19 cellular contexts compared by ENCODE assay signal in genomic region chr10:127887497-127888415, GRCh38. TPM values are rescaled to one million over a fixed set of nuclear protein-coding genes. Genes with fewer than 3 reads are reported as not detected.
DNase-seq lines count a peak whose midpoint lies in the region; ATAC-seq, FAIRE-seq and TF ChIP-seq lines count a peak whose summit lies in the region.
"Had no signal": no experiment of that assay in that cellular context is flagged by ENCODE, and none has a peak within 500 bp of the region (broad histone marks: within the 10 kb centered on the region; RNA-seq: fewer than 3 reads in every experiment).

No MANE protein-coding gene starts in this region.

- H3K36me3 Mint-ChIP-seq in dendritic cell treated with granulocyte-macrophage colony-stimulating factor and Interleukin-4, amounts not matched to agents 40 ng/mL and 50 ng/mL, for 4 days (ENCODE audit: low read depth), result no peaks in the 10 kb centered on the region

- H3K9ac ChIP-seq in SK-N-SH (no peak overlapping the region), mesenchymal stem cell (ENCODE audit: low read length) (no peak overlapping the region)
- H3K9ac ChIP-seq: BLaER1 treated with 17β-estradiol and CSF1 and Interleukin-3, amounts not matched to agents 10 nM and 100 nM had no signal

- H3K79me1 ChIP-seq in mesenchymal stem cell (replicated peaks; ENCODE audit: low read length, poor library complexity, severe bottlenecking), result no peaks in the 10 kb centered on the region

- TF ChIP-seq RAD21 in SK-N-SH (IDR thresholded peaks at IDR 0.05; ENCODE audit: low read length), result no peak

- H3K4ac ChIP-seq in mesenchymal stem cell (ENCODE audit: low read depth in 1 of 2, low read length in 2 of 2), result no peak overlapping the region

- H3K4me3 ChIP-seq in SK-N-SH (ENCODE audit: low read depth in 2 of 2, low read length in 1 of 2) (no peak overlapping the region), mesenchymal stem cell (ENCODE audit: insufficient read depth in 1 of 2, low read depth in 1 of 2, low read length in 2 of 2) (no peak overlapping the region), small intestine (ENCODE audit: low read depth in 1 of 2, low read length in 2 of 2) (peak overlapping the region in 1 of 2 donors; percentile 45), right cardiac atrium (ENCODE audit: low read length) (no peak overlapping the region)
- H3K4me3 ChIP-seq: BLaER1 treated with 17β-estradiol and CSF1 and Interleukin-3, amounts not matched to agents 10 nM and 100 nM had no signal

- H3K14ac ChIP-seq in mesenchymal stem cell (ENCODE audit: low read length in 2 of 2), result no peak overlapping the region

- peak overlapping the region; percentile 81 for H3K27ac Mint-ChIP-seq in dendritic cell treated with granulocyte-macrophage colony-stimulating factor and Interleukin-4, amounts not matched to agents 40 ng/mL and 50 ng/mL, for 4 days

- H2AK5ac ChIP-seq in mesenchymal stem cell (ENCODE audit: low read length, severe bottlenecking), result no peak overlapping the region

- POLR2A ChIA-PET in SK-N-SH (lab: Yijun Ruan, JAX), result no interaction called here

- H4K20me1 ChIP-seq in SK-N-SH (ENCODE audit: insufficient read depth), result no peaks in the 10 kb centered on the region
- H4K20me1 ChIP-seq: BLaER1 treated with 17β-estradiol and CSF1 and Interleukin-3, amounts not matched to agents 10 nM and 100 nM had no signal

- no peak overlapping the region for H4K8ac ChIP-seq in mesenchymal stem cell (ENCODE audit: low read length)

- H3K79me2 ChIP-seq in SK-N-SH (ENCODE audit: insufficient read depth), result no peaks in the 10 kb centered on the region

- no peak overlapping the region for H3K27ac ChIP-seq in SK-N-SH (ENCODE audit: low read depth in 2 of 2, low read length in 1 of 2)
- no peak overlapping the region for H3K27ac ChIP-seq in mesenchymal stem cell (ENCODE audit: low read length, poor library complexity, severe bottlenecking)
- peak overlapping the region; percentile 88 to 93 for H3K27ac ChIP-seq in small intestine (ENCODE audit: low read depth in 1 of 2, low read length in 1 of 2)
- H3K27ac ChIP-seq in right cardiac atrium (ENCODE audit: low read length), result no peak overlapping the region
- H3K27ac ChIP-seq: BLaER1 treated with 17β-estradiol and CSF1 and Interleukin-3, amounts not matched to agents 10 nM and 100 nM had no signal

- no peak for TF ChIP-seq EP300 in SK-N-SH (IDR thresholded peaks at IDR 0.05; ENCODE audit: borderline replicate concordance in 1 of 2, low read depth in 1 of 2, low read length in 1 of 2)

- H3K27me3 Mint-ChIP-seq in dendritic cell treated with granulocyte-macrophage colony-stimulating factor and Interleukin-4, amounts not matched to agents 40 ng/mL and 50 ng/mL, for 4 days, result no peaks in the 10 kb centered on the region

- H3K4me2 ChIP-seq in SK-N-SH (no peak overlapping the region), mesenchymal stem cell (ENCODE audit: low read length, poor library complexity, severe bottlenecking) (no peak overlapping the region)

- peaks cover 80% of the 10 kb centered on the region for H3K4me1 Mint-ChIP-seq in dendritic cell treated with granulocyte-macrophage colony-stimulating factor and Interleukin-4, amounts not matched to agents 40 ng/mL and 50 ng/mL, for 4 days (ENCODE audit: low read depth)

- H3K9me3 Mint-ChIP-seq in dendritic cell treated with granulocyte-macrophage colony-stimulating factor and Interleukin-4, amounts not matched to agents 40 ng/mL and 50 ng/mL, for 4 days, result no peaks in the 10 kb centered on the region

- H4K91ac ChIP-seq in mesenchymal stem cell (ENCODE audit: low read length), result no peak overlapping the region

- no peak for ATAC-seq in SK-N-SH treated with all-trans-retinoic acid at 6 μM for 48 hours
- ATAC-seq in right cardiac atrium, result no peak
- ATAC-seq in GM18861 (IDR thresholded peaks at IDR 0.05; ENCODE audit: unreplicated experiment), result no peak
- ATAC-seq: HCT116, Panc1 had no signal

- H3K36me3 ChIP-seq in SK-N-SH (replicated peaks in 1 of 2; ENCODE audit: control insufficient read depth in 1 of 2, insufficient read depth in 2 of 2, low read length in 1 of 2), result no peaks in the 10 kb centered on the region
- no peaks in the 10 kb centered on the region for H3K36me3 ChIP-seq in mesenchymal stem cell (ENCODE audit: control insufficient read depth in 1 of 2, insufficient read depth in 2 of 2, low read depth in 1 of 2, low read length in 2 of 2)
- peaks cover 0 to 3% of the 10 kb centered on the region in 2 donors for H3K36me3 ChIP-seq in small intestine (ENCODE audit: control insufficient read depth in 2 of 2, insufficient read depth in 2 of 2, low read length in 2 of 2)
- H3K36me3 ChIP-seq: BLaER1 treated with 17β-estradiol and CSF1 and Interleukin-3, amounts not matched to agents 10 nM and 100 nM had no signal

- intact Hi-C loops in dendritic cell treated with granulocyte-macrophage colony-stimulating factor and Interleukin-4, amounts not matched to agents 40 ng/mL and 50 ng/mL, for 4 days (cut with micrococcal nuclease), result no loop called here
- intact Hi-C loops in right cardiac atrium (cut with DNase I), result no loop called here

- 86% methylated on average over 13 of the region's 16 CpGs for WGBS in SK-N-SH (ENCODE audit: low lambda C conversion rate)
- 94% methylated on average over 16 of the region's 16 CpGs for WGBS in mesenchymal stem cell
- WGBS in small intestine, 3 donors, result 30 to 53% (median 41%) methylated on average over 16 of the region's 16 CpGs
- 66% methylated on average over 16 of the region's 16 CpGs for WGBS in right cardiac atrium

- no peak overlapping the region for H3K4me3 Mint-ChIP-seq in dendritic cell treated with granulocyte-macrophage colony-stimulating factor and Interleukin-4, amounts not matched to agents 40 ng/mL and 50 ng/mL, for 4 days

- no peaks in the 10 kb centered on the region for H3K9me2 ChIP-seq in SK-N-SH

- H3K18ac ChIP-seq in mesenchymal stem cell (ENCODE audit: low read depth in 1 of 2, low read length in 2 of 2), result no peak overlapping the region

- H3F3A ChIP-seq in SK-N-SH (replicated peaks; ENCODE audit: insufficient read depth), result no peaks in the 10 kb centered on the region

- FAIRE-seq in small intestine (lab: Jason Lieb, UNC), result no peak
- FAIRE-seq: GM19239, HTR-8/SVneo had no signal

- no peak for TF ChIP-seq CTCF in SK-N-SH (IDR thresholded peaks at IDR 0.05)

- DNase-seq in SK-N-SH (peak; percentile 36), mesenchymal stem cell (no peak), small intestine (no peak), right cardiac atrium (no peak), activated T-cell treated with anti-CD3 and anti-CD28 coated beads for 4 hours (no peak)
- DNase-seq: 8988T, DMS53, NCI-H1092, NCI-H1694, NCI-H748 treated with DMSO at 0.1 percent for 48 hours, Right ventricle myocardium superior had no signal

- H2BK120ac ChIP-seq in mesenchymal stem cell (ENCODE audit: low read depth, low read length), result no peak overlapping the region

- CTCF ChIA-PET in SK-N-SH (lab: Yijun Ruan, JAX), result interaction anchor here (0.7 to 1.8 kb wide), 5 partner anchors 19 to 208 kb away, joined by 3 to 8 read pairs (median 5); partner anchors contain the start of gene PTPRE

- peak overlapping the region; percentile 74 for H2BK15ac ChIP-seq in mesenchymal stem cell (ENCODE audit: low read depth, poor library complexity, severe bottlenecking)

- H2AFZ ChIP-seq in SK-N-SH (ENCODE audit: low read depth) (no peak overlapping the region), mesenchymal stem cell (ENCODE audit: low read depth, low read length) (no peak overlapping the region)

- H2BK12ac ChIP-seq in mesenchymal stem cell (ENCODE audit: low read length in 2 of 2), result no peak overlapping the region

- no peaks in the 10 kb centered on the region; the same call in 1 of the 2 replicates for H3K27me3 ChIP-seq in SK-N-SH (ENCODE audit: insufficient read depth)
- peaks cover 0 to 28% of the 10 kb centered on the region in 2 experiments for H3K27me3 ChIP-seq in mesenchymal stem cell (ENCODE audit: control insufficient read depth in 1 of 2, insufficient read depth in 1 of 2, low read length in 2 of 2)
- H3K27me3 ChIP-seq in small intestine (ENCODE audit: control insufficient read depth in 2 of 2, insufficient read depth in 2 of 2, low read length in 2 of 2), result no peaks in the 10 kb centered on the region
- no peaks in the 10 kb centered on the region for H3K27me3 ChIP-seq in right cardiac atrium (ENCODE audit: control insufficient read depth, insufficient read depth)
- H3K27me3 ChIP-seq: BLaER1 treated with 17β-estradiol and CSF1 and Interleukin-3, amounts not matched to agents 10 nM and 100 nM had no signal

- H3K4me1 ChIP-seq in SK-N-SH (ENCODE audit: control insufficient read depth in 1 of 2, insufficient read depth in 2 of 2, low read depth in 1 of 2, low read length in 1 of 2) (peaks cover 6 to 7% of the 10 kb centered on the region in 2 experiments; a peak in 2 of 4 replicates), mesenchymal stem cell (ENCODE audit: control insufficient read depth, insufficient read depth, low read depth, low read length) (peaks cover 3% of the 10 kb centered on the region), small intestine (ENCODE audit: control insufficient read depth in 2 of 2, insufficient read depth in 1 of 2, low read depth in 1 of 2, low read length in 1 of 2) (peaks cover 6 to 11% of the 10 kb centered on the region in 2 donors), right cardiac atrium (ENCODE audit: control insufficient read depth, insufficient read depth, low read length) (no peaks in the 10 kb centered on the region)

- H2BK5ac ChIP-seq in mesenchymal stem cell (ENCODE audit: low read depth, low read length, poor library complexity, severe bottlenecking), result no peak overlapping the region

- H3K23ac ChIP-seq in mesenchymal stem cell (ENCODE audit: low read length in 2 of 2), result no peak overlapping the region

- no peaks in the 10 kb centered on the region for H3K9me3 ChIP-seq in SK-N-SH
- no peaks in the 10 kb centered on the region for H3K9me3 ChIP-seq in mesenchymal stem cell (ENCODE audit: control insufficient read depth, low read length)
- H3K9me3 ChIP-seq in small intestine (ENCODE audit: control insufficient read depth, low read depth), result no peaks in the 10 kb centered on the region
- no peaks in the 10 kb centered on the region for H3K9me3 ChIP-seq in right cardiac atrium (ENCODE audit: control insufficient read depth, low read length)
- H3K9me3 ChIP-seq: BLaER1 treated with 17β-estradiol and CSF1 and Interleukin-3, amounts not matched to agents 10 nM and 100 nM had no signal

RNA-seq across cellular contexts. Expression of gene CLRN3, which starts 5.0 kb away (rescaled TPM):
- polyA plus RNA-seq in SK-N-SH (2012; rRNA removed) (0.08 and 0.25 TPM in 2 replicates), small intestine (100 to 1,000 TPM in 1 of 3 donors, 10 to 100 TPM in 2; 72.0 to 102 (median 84.5) TPM), right cardiac atrium (not detected)
- polyA plus RNA-seq in SK-N-SH (2012; cell fraction: cytosol; rRNA removed), result 0.13 and 0.28 TPM in 2 replicates
- 0.08 and 0.21 TPM in 2 replicates for polyA plus RNA-seq in SK-N-SH (2012; cell fraction: nucleus; rRNA removed)
- 0.07 TPM for polyA plus RNA-seq in mesenchymal stem cell (2013, experiment 1 of 2)
- 0.05 TPM for polyA plus RNA-seq in mesenchymal stem cell (2013, experiment 2 of 2)
- not detected for total RNA-seq in right cardiac atrium
- total RNA-seq: Right ventricle myocardium superior had no signal

RNA-seq across cellular contexts. Expression of gene PTPRE, which starts 19.1 kb away (rescaled TPM):
- polyA plus RNA-seq in SK-N-SH (2012; rRNA removed), result 6.2 and 11.8 TPM in 2 replicates
- polyA plus RNA-seq in SK-N-SH (2012; cell fraction: cytosol; rRNA removed), result 8.9 and 9.4 TPM in 2 replicates
- 19.9 and 21.3 TPM in 2 replicates for polyA plus RNA-seq in SK-N-SH (2012; cell fraction: nucleus; rRNA removed)
- 20.4 TPM for polyA plus RNA-seq in mesenchymal stem cell (2013, experiment 1 of 2)
- 22.5 TPM for polyA plus RNA-seq in mesenchymal stem cell (2013, experiment 2 of 2)
- polyA plus RNA-seq in small intestine, result 1 to 10 TPM; 2.7 to 8.8 (median 3.5) TPM
- 10 to 100 TPM; 11.2 to 21.1 (median 13.8) TPM for total RNA-seq in right cardiac atrium
- polyA plus RNA-seq in right cardiac atrium, result 6.7 TPM

Comparison
In these comparisons a context has a peak if more than half of its experiments do, and no peak if none do; other contexts are left out.
1. H3K27ac ChIP-seq: peak in small intestine (2 of 2); none in SK-N-SH (0 of 2), mesenchymal stem cell (single experiment) and right cardiac atrium (single experiment).
2. RNA of gene CLRN3, which starts 5.0 kb away (polyA plus RNA-seq): 72.0 to 102 TPM in small intestine; 0.08 to 0.28 TPM in SK-N-SH and not detected in right cardiac atrium (single experiment); every median in the first group is over 10 times any median in the second.